ENCODE assay signal across 21 cellular contexts in the genomic region with DNA sequence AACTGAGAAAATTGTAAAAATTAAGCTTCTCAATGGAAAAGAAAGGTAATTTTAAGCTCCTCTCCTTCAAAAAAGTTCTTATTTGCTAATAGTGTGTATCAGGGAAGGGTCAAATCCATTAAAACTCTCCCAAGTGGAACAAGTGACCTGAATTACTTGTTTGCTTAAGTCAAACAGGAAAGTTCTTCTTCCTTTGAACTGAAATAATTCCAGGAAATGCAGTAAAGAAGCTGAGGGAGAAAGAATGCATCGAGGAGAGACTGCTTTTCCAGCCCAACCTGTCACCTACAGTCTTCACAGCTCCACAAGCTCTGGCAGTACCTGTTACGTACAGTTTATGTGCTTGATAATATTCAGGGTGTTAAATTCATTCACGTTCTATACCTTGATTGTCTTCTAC.
DNase-seq lines count a peak whose midpoint lies in the region; ATAC-seq and TF ChIP-seq lines count a peak whose summit lies in the region.
"Had no signal": no experiment of that assay in that cellular context is flagged by ENCODE, and none has a peak within 500 bp of the region (broad histone marks: within the 10 kb centered on the region; RNA-seq: fewer than 3 reads in every experiment).

No MANE protein-coding gene starts in this region.

- POLR2A ChIA-PET in CD8-positive, alpha-beta T cell (lab: Charles Lee) = no interaction called here

- H3K9me2 ChIP-seq in hepatocyte (replicated peaks; ENCODE audit: insufficient read depth) = no peaks in the 10 kb centered on the region

- H3K9me3 ChIP-seq in CD8-positive, alpha-beta T cell (ENCODE audit: low read length) = no peaks in the 10 kb centered on the region
- H3K9me3 ChIP-seq in hepatocyte (ENCODE audit: low read depth) = no peaks in the 10 kb centered on the region
- no peaks in the 10 kb centered on the region for H3K9me3 ChIP-seq in prostate gland
- H3K9me3 ChIP-seq: heart left ventricle, SJCRH30 had no signal

- DNase-seq in CD8-positive, alpha-beta T cell = no peak
- DNase-seq in hepatocyte (ENCODE audit: low spot score) (no peak), prostate gland (ENCODE audit: low spot score) (peak; percentile 54), KG1 (lab: John Stamatoyannopoulos, UW) (no peak), natural killer cell (no peak)
- no peak for DNase-seq in stimulated activated CD4-positive, alpha-beta T cell treated with anti-CD3 and anti-CD28 coated beads, Interleukin-4, amount 100 ng/mL, for 1 hour
- DNase-seq: activated CD4-positive, alpha-beta memory T cell treated with anti-CD3 and anti-CD28 coated beads, Interleukin-2, amount 10 ng/mL, durations not matched to agents 7 days and 5 days; activated T-cell treated with anti-CD3 and anti-CD28 coated beads, Interleukin-2, amount 50 U/mL, for 4 hours; cerebellar nuclear complex; COR-L47; effector memory CD4-positive, alpha-beta T cell; GOT3; heart left ventricle; OCI-M1; retina; SJCRH30; T-helper 17 cell; WERI-Rb-1 had no signal

- H3K4me1 ChIP-seq in CD8-positive, alpha-beta T cell (ENCODE audit: insufficient read depth, low read length) = no peaks in the 10 kb centered on the region
- H3K4me1 ChIP-seq in hepatocyte (ENCODE audit: insufficient read depth) (no peaks in the 10 kb centered on the region), prostate gland (replicated peaks) (peaks cover 25% of the 10 kb centered on the region)
- H3K4me1 ChIP-seq: SJCRH30 had no signal

- peak overlapping the region; percentile 52 for H3K27ac Mint-ChIP-seq in CD8-positive, alpha-beta T cell
- no peak overlapping the region for H3K27ac Mint-ChIP-seq in natural killer cell
- H3K27ac Mint-ChIP-seq: activated CD4-positive, alpha-beta memory T cell treated with anti-CD3 and anti-CD28 coated beads, Interleukin-2, amount 10 ng/mL, durations not matched to agents 7 days and 5 days; activated naive CD4-positive, alpha-beta T cell treated with anti-CD3 and anti-CD28 coated beads, Interleukin-2, amount 50 U/mL, for 24 hours; mesothelial cell of epicardium had no signal

- no peak overlapping the region for H3K27ac ChIP-seq in CD8-positive, alpha-beta T cell (ENCODE audit: low read depth, low read length)
- peak overlapping the region; percentile 39 for H3K27ac ChIP-seq in hepatocyte
- peak overlapping the region in 1 of 2 donors; percentile 54 for H3K27ac ChIP-seq in prostate gland
- H3K27ac ChIP-seq: SJCRH30, WERI-Rb-1 had no signal

- peaks cover 43% of the 10 kb centered on the region for H3K36me3 Mint-ChIP-seq in CD8-positive, alpha-beta T cell
- peaks cover 5% of the 10 kb centered on the region for H3K36me3 Mint-ChIP-seq in natural killer cell

- peak overlapping the region; percentile 4 for H3K4me2 ChIP-seq in hepatocyte

- 43% methylated on average over 3 of the region's 3 CpGs for WGBS in hepatocyte (ENCODE audit: low lambda C conversion rate, missing lambda C conversion rate)
- whole genome bisulfite sequencing in prostate gland = 37% methylated on average over 3 of the region's 3 CpGs

- CTCF ChIA-PET in CD8-positive, alpha-beta T cell (lab: Charles Lee) = interaction anchor here (0.8 to 6.6 kb wide), 6 partner anchors 10 to 184 kb away, joined by 3 to 229 read pairs (median 3); no protein-coding TSS in a partner anchor

- H3K9me3 Mint-ChIP-seq in CD8-positive, alpha-beta T cell = no peaks in the 10 kb centered on the region
- H3K9me3 Mint-ChIP-seq in natural killer cell = no peaks in the 10 kb centered on the region
- H3K9me3 Mint-ChIP-seq: activated CD4-positive, alpha-beta memory T cell treated with anti-CD3 and anti-CD28 coated beads, Interleukin-2, amount 10 ng/mL, durations not matched to agents 7 days and 5 days; activated naive CD4-positive, alpha-beta T cell treated with anti-CD3 and anti-CD28 coated beads, Interleukin-2, amount 50 U/mL, for 24 hours; activated T-cell treated with anti-CD3 and anti-CD28 coated beads, Interleukin-2, amount 50 U/mL, for 4 hours had no signal

- peaks cover 17% of the 10 kb centered on the region for H3K4me1 Mint-ChIP-seq in CD8-positive, alpha-beta T cell (ENCODE audit: low read depth)
- peaks cover 21 to 30% of the 10 kb centered on the region in 2 donors for H3K4me1 Mint-ChIP-seq in natural killer cell

- intact Hi-C loops in CD8-positive, alpha-beta T cell (cut with DNase I, micrococcal nuclease) = no loop called here
- intact Hi-C loops in prostate gland (cut with DNase I) (no loop called here), natural killer cell (cut with micrococcal nuclease) (no loop called here)

- TF ChIP-seq RAD21 in Ishikawa (IDR thresholded peaks at IDR 0.05; ENCODE audit: low read depth) = peak; percentile 16

- ATAC-seq in CD8-positive, alpha-beta T cell = no peak
- ATAC-seq in natural killer cell = no peak
- ATAC-seq: activated T-cell treated with anti-CD3 and anti-CD28 coated beads, Interleukin-2, amount 50 U/mL, for 4 hours; heart left ventricle; T-helper 17 cell had no signal

- H2AFZ ChIP-seq in hepatocyte = no peak overlapping the region

- H3K27me3 Mint-ChIP-seq in CD8-positive, alpha-beta T cell (ENCODE audit: low read depth) = no peaks in the 10 kb centered on the region
- no peaks in the 10 kb centered on the region for H3K27me3 Mint-ChIP-seq in natural killer cell (ENCODE audit: low read depth in 2 of 2)
- H3K27me3 Mint-ChIP-seq: activated CD4-positive, alpha-beta memory T cell treated with anti-CD3 and anti-CD28 coated beads, Interleukin-2, amount 10 ng/mL, durations not matched to agents 7 days and 5 days; activated naive CD4-positive, alpha-beta T cell treated with anti-CD3 and anti-CD28 coated beads, Interleukin-2, amount 50 U/mL, for 24 hours; T-helper 17 cell had no signal

- TF ChIP-seq POLR2A in prostate gland (IDR thresholded peaks at IDR 0.05) = no peak

- H3K36me3 ChIP-seq in CD8-positive, alpha-beta T cell (ENCODE audit: insufficient read depth, low read length) = peaks cover 4% of the 10 kb centered on the region
- H3K36me3 ChIP-seq in hepatocyte (replicated peaks; ENCODE audit: insufficient read depth, low read depth) (no peaks in the 10 kb centered on the region), prostate gland (no peaks in the 10 kb centered on the region)
- H3K36me3 ChIP-seq: SJCRH30 had no signal

- no peak overlapping the region for H3K4me3 ChIP-seq in CD8-positive, alpha-beta T cell (ENCODE audit: low read depth, low read length)
- H3K4me3 ChIP-seq in hepatocyte = no peak overlapping the region
- no peak overlapping the region for H3K4me3 ChIP-seq in prostate gland
- H3K4me3 ChIP-seq: heart left ventricle, SJCRH30 had no signal

- H4K20me1 ChIP-seq in hepatocyte (ENCODE audit: insufficient read depth, poor library complexity, severe bottlenecking) = no peaks in the 10 kb centered on the region

- TF ChIP-seq EP300 in Ishikawa (IDR thresholded peaks at IDR 0.05; ENCODE audit: borderline replicate concordance) = peak; percentile 92

- H3K27me3 ChIP-seq in CD8-positive, alpha-beta T cell (ENCODE audit: insufficient read depth, low read length) = no peaks in the 10 kb centered on the region
- no peaks in the 10 kb centered on the region for H3K27me3 ChIP-seq in hepatocyte
- no peaks in the 10 kb centered on the region for H3K27me3 ChIP-seq in prostate gland (replicated peaks; ENCODE audit: insufficient read depth)
- H3K27me3 ChIP-seq: heart left ventricle, SJCRH30 had no signal

- no peak for TF ChIP-seq CTCF in CD8-positive, alpha-beta T cell (IDR thresholded peaks at IDR 0.05)
- no peak for TF ChIP-seq CTCF in hepatocyte (IDR thresholded peaks at IDR 0.05; ENCODE audit: poor library complexity)
- no peak for TF ChIP-seq CTCF in prostate gland (IDR thresholded peaks at IDR 0.05)
- TF ChIP-seq CTCF in natural killer cell (IDR thresholded peaks at IDR 0.05) = no peak

- H3K79me2 ChIP-seq in hepatocyte = peaks cover 44% of the 10 kb centered on the region

- no peak overlapping the region for H3K4me3 Mint-ChIP-seq in CD8-positive, alpha-beta T cell
- H3K4me3 Mint-ChIP-seq in natural killer cell = no peak overlapping the region
- H3K4me3 Mint-ChIP-seq: activated CD4-positive, alpha-beta memory T cell treated with anti-CD3 and anti-CD28 coated beads, Interleukin-2, amount 10 ng/mL, durations not matched to agents 7 days and 5 days; activated naive CD4-positive, alpha-beta T cell treated with anti-CD3 and anti-CD28 coated beads, Interleukin-2, amount 50 U/mL, for 24 hours; activated T-cell treated with anti-CD3 and anti-CD28 coated beads, Interleukin-2, amount 50 U/mL, for 4 hours; mesothelial cell of epicardium; T-helper 17 cell had no signal

TF ChIP-seq in Ishikawa, 13 proteins besides CTCF, POLR2A, EP300 and RAD21 (continues in another document):
- TF ChIP-seq EGR1 (IDR thresholded peaks at IDR 0.05) = no peak
- TF ChIP-seq CREB1 (IDR thresholded peaks at IDR 0.05; ENCODE audit: low read depth) = no peak
- TF ChIP-seq, protein P1, sequence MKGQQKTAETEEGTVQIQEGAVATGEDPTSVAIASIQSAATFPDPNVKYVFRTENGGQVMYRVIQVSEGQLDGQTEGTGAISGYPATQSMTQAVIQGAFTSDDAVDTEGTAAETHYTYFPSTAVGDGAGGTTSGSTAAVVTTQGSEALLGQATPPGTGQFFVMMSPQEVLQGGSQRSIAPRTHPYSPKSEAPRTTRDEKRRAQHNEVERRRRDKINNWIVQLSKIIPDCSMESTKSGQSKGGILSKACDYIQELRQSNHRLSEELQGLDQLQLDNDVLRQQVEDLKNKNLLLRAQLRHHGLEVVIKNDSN (IDR thresholded peaks at IDR 0.05) = no peak
- TF ChIP-seq, protein P2, sequence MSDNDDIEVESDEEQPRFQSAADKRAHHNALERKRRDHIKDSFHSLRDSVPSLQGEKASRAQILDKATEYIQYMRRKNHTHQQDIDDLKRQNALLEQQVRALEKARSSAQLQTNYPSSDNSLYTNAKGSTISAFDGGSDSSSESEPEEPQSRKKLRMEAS (IDR thresholded peaks at IDR 0.05) = no peak; the same call in 1 of the 2 replicates
- TF ChIP-seq CEBPB (IDR thresholded peaks at IDR 0.05) = peak; percentile 53; the same call in 1 of the 2 replicates
- TF ChIP-seq NFIC (IDR thresholded peaks at IDR 0.05) = peak; percentile 73
- TF ChIP-seq YY1 (IDR thresholded peaks at IDR 0.05; ENCODE audit: low read depth) = no peak
- TF ChIP-seq TEAD4 (IDR thresholded peaks at IDR 0.05) = peak; percentile 82
- TF ChIP-seq TAF1 (IDR thresholded peaks at IDR 0.05; ENCODE audit: low read depth) = no peak
- TF ChIP-seq FOXM1 (IDR thresholded peaks at IDR 0.05; ENCODE audit: borderline replicate concordance, low read depth) = peak; percentile 89
- TF ChIP-seq TCF12 (IDR thresholded peaks at IDR 0.05; ENCODE audit: low read depth) = peak; percentile 88
